ENCODE assay signal across 9 cellular contexts in the genomic region with DNA sequence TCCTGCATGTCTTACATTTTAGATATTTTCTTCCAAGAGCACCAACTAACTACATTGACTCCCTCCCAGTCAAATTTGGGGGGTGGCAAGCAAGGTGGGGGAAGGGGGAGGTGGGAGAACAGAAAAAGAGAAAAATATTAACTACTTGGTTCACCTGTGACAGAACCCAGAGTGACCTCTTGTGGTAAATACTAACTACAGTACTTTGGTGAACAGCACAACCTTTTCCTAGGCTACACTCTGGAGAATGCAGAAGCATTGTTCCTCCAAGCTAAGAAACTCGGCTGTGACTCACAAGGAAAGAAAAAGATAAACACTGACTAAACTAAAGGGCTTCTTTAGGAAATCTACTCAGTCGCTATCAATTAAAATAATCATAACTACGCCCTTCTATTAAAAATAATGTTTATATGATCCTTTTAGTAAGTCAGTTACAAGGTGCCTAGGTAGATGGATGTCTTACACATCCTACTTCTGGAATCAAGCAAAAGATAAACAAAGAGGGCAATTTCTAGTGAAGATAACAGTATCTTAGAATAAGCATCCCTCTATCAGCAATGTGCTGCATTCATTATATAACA. TPM values are rescaled to one million over a fixed set of nuclear protein-coding genes. Genes with fewer than 3 reads are reported as not detected.
A peak's percentile ranks its signal among the peaks of the same experiment; 100 is the strongest.
DNase-seq lines count a peak whose midpoint lies in the region; ATAC-seq, FAIRE-seq and TF ChIP-seq lines count a peak whose summit lies in the region.
"Had no signal": no experiment of that assay in that cellular context is flagged by ENCODE, and none has a peak within 500 bp of the region (broad histone marks: within the 10 kb centered on the region; RNA-seq: fewer than 3 reads in every experiment).

No MANE protein-coding gene starts in this region.

- no peak for TF ChIP-seq EP300 in ovary (IDR thresholded peaks at IDR 0.05)

- H3K36me3 ChIP-seq in astrocyte (ENCODE audit: insufficient read depth, low read length) (no peaks in the 10 kb centered on the region), mesendoderm (ENCODE audit: control insufficient read depth, insufficient read depth, low read length) (no peaks in the 10 kb centered on the region), ovary (no peaks in the 10 kb centered on the region)

- H3K18ac ChIP-seq in mesendoderm (ENCODE audit: low read length) = no peak overlapping the region

- no peak overlapping the region for H2AFZ ChIP-seq in astrocyte (ENCODE audit: low read depth, low read length)

- H3K36me3 Mint-ChIP-seq in astrocyte (ENCODE audit: low read depth, unreplicated experiment) = no peaks in the 10 kb centered on the region
- no peaks in the 10 kb centered on the region for H3K36me3 Mint-ChIP-seq in activated naive CD8-positive, alpha-beta T cell treated with anti-CD3 and anti-CD28 coated beads for 36 hours
- H3K36me3 Mint-ChIP-seq in activated T-helper 17 cell treated with anti-CD3 and anti-CD28 coated beads, Interleukin-2, amount 50 U/mL, for 72 hours (ENCODE audit: low read depth) = no peaks in the 10 kb centered on the region

- H2BK15ac ChIP-seq in mesendoderm (replicated peaks; ENCODE audit: low read depth) = no peak overlapping the region

- ATAC-seq in activated T-helper 17 cell treated with anti-CD3 and anti-CD28 coated beads, Interleukin-2, amount 50 U/mL, for 72 hours (replicated peaks) = no peak

- no peak overlapping the region for H4K5ac ChIP-seq in mesendoderm (ENCODE audit: low read length)

- H3K4me2 ChIP-seq in astrocyte (ENCODE audit: low read length) (no peak overlapping the region), mesendoderm (ENCODE audit: low read length) (no peak overlapping the region)

- H3K27ac ChIP-seq in astrocyte (ENCODE audit: low read depth, low read length) (no peak overlapping the region), mesendoderm (ENCODE audit: low read depth, low read length) (no peak overlapping the region), ovary (no peak overlapping the region)

- H3K79me2 ChIP-seq in astrocyte (ENCODE audit: insufficient read depth, low read length) (no peaks in the 10 kb centered on the region), mesendoderm (ENCODE audit: control insufficient read depth, insufficient read depth, low read length) (no peaks in the 10 kb centered on the region)

- H3K23ac ChIP-seq in mesendoderm (ENCODE audit: low read length) = no peak overlapping the region

- no peaks in the 10 kb centered on the region for H4K20me1 ChIP-seq in astrocyte (ENCODE audit: insufficient read depth, low read length)

- no peak for FAIRE-seq in astrocyte (lab: Jason Lieb, UNC)
- FAIRE-seq: H54 had no signal

- H3K27me3 ChIP-seq in astrocyte (ENCODE audit: insufficient read depth, low read length) (peaks cover 14% of the 10 kb centered on the region), mesendoderm (ENCODE audit: insufficient read depth, low read length, poor library complexity) (no peaks in the 10 kb centered on the region), ovary (no peaks in the 10 kb centered on the region)

- no peak for TF ChIP-seq POLR2A in ovary (IDR thresholded peaks at IDR 0.05)

- intact Hi-C loops in ovary (cut with DNase I) = no loop called here

- no peaks in the 10 kb centered on the region for H3K79me1 ChIP-seq in mesendoderm (ENCODE audit: low read length)

- no peak overlapping the region for H3K4me3 Mint-ChIP-seq in astrocyte (ENCODE audit: unreplicated experiment)
- no peak overlapping the region for H3K4me3 Mint-ChIP-seq in activated naive CD8-positive, alpha-beta T cell treated with anti-CD3 and anti-CD28 coated beads for 36 hours
- no peak overlapping the region for H3K4me3 Mint-ChIP-seq in activated T-helper 17 cell treated with anti-CD3 and anti-CD28 coated beads, Interleukin-2, amount 50 U/mL, for 72 hours

- H2BK5ac ChIP-seq in mesendoderm (ENCODE audit: low read length) = no peak overlapping the region

- H3K4me1 ChIP-seq in astrocyte (ENCODE audit: insufficient read depth, low read length) = peaks cover under 1% of the 10 kb centered on the region
- no peaks in the 10 kb centered on the region for H3K4me1 ChIP-seq in mesendoderm (ENCODE audit: control insufficient read depth, low read depth, low read length)
- no peaks in the 10 kb centered on the region for H3K4me1 ChIP-seq in ovary (ENCODE audit: insufficient read depth)

- no peak overlapping the region for H3K4me3 ChIP-seq in GM12864 (ENCODE audit: low read depth, low read length)
- H3K4me3 ChIP-seq in astrocyte (ENCODE audit: insufficient read depth, low read depth, low read length) = no peak overlapping the region
- no peak overlapping the region for H3K4me3 ChIP-seq in mesendoderm (ENCODE audit: low read length)
- no peak overlapping the region for H3K4me3 ChIP-seq in ovary

- DNase-seq in GM12864 (ENCODE audit: low read depth) (no peak), NCI-H1436 treated with DMSO at 0.1 percent for 48 hours (lab: John Stamatoyannopoulos, UW) (peak; percentile 33), astrocyte (ENCODE audit: low read depth) (peak; percentile 69), mesendoderm (peak; percentile 86), ovary (no peak)
- DNase-seq in activated naive CD8-positive, alpha-beta T cell treated with anti-CD3 and anti-CD28 coated beads for 36 hours = no peak
- DNase-seq in activated CD4-positive, alpha-beta T cell treated with anti-CD3 and anti-CD28 coated beads, Interleukin-2, amount 50 U/mL, for 4 hours = no peak

- no CpG with 5 or more reads among the region's 3 CpGs for WGBS in mesendoderm (ENCODE audit: extremely low coverage, insufficient coverage, low lambda C conversion rate)
- whole genome bisulfite sequencing in ovary, 3 donors = 21 to 24% (median 24%) methylated on average over 3 of the region's 3 CpGs

- H3K9me3 ChIP-seq in astrocyte (ENCODE audit: insufficient read depth, low read depth, low read length) = no peaks in the 10 kb centered on the region
- no peaks in the 10 kb centered on the region for H3K9me3 ChIP-seq in ovary

- H2BK120ac ChIP-seq in mesendoderm (ENCODE audit: low read depth, low read length) = no peak overlapping the region

- no peak overlapping the region for H4K8ac ChIP-seq in mesendoderm (ENCODE audit: low read depth, low read length)

- H3K4me1 Mint-ChIP-seq in astrocyte (ENCODE audit: low read depth, unreplicated experiment) = peaks cover 1% of the 10 kb centered on the region
- no peaks in the 10 kb centered on the region for H3K4me1 Mint-ChIP-seq in activated naive CD8-positive, alpha-beta T cell treated with anti-CD3 and anti-CD28 coated beads for 36 hours
- H3K4me1 Mint-ChIP-seq in activated T-helper 17 cell treated with anti-CD3 and anti-CD28 coated beads, Interleukin-2, amount 50 U/mL, for 72 hours = no peaks in the 10 kb centered on the region

- H3K56ac ChIP-seq in mesendoderm (ENCODE audit: low read length) = no peak overlapping the region

- H3K27ac Mint-ChIP-seq in astrocyte (ENCODE audit: unreplicated experiment) = no peak overlapping the region
- H3K27ac Mint-ChIP-seq in activated naive CD8-positive, alpha-beta T cell treated with anti-CD3 and anti-CD28 coated beads for 36 hours = no peak overlapping the region
- H3K27ac Mint-ChIP-seq in activated T-helper 17 cell treated with anti-CD3 and anti-CD28 coated beads, Interleukin-2, amount 50 U/mL, for 72 hours = no peak overlapping the region

- H3K9me3 Mint-ChIP-seq in astrocyte (ENCODE audit: unreplicated experiment) = no peaks in the 10 kb centered on the region
- H3K9me3 Mint-ChIP-seq in activated naive CD8-positive, alpha-beta T cell treated with anti-CD3 and anti-CD28 coated beads for 36 hours = no peaks in the 10 kb centered on the region
- no peaks in the 10 kb centered on the region for H3K9me3 Mint-ChIP-seq in activated T-helper 17 cell treated with anti-CD3 and anti-CD28 coated beads, Interleukin-2, amount 50 U/mL, for 72 hours

- no peak overlapping the region for H2AK5ac ChIP-seq in mesendoderm (ENCODE audit: low read length)

- no peak overlapping the region for H3K4ac ChIP-seq in mesendoderm (ENCODE audit: low read depth, low read length)

- H3K9ac ChIP-seq in astrocyte (ENCODE audit: low read length) (no peak overlapping the region), mesendoderm (ENCODE audit: low read length) (no peak overlapping the region)

- TF ChIP-seq CTCF in GM12864 (IDR thresholded peaks at IDR 0.05; ENCODE audit: low read depth, low read length, missing control alignments) (peak; percentile 30), astrocyte (IDR thresholded peaks at IDR 0.05; ENCODE audit: insufficient read depth, low read depth, low read length) (peak; percentile 13), ovary (IDR thresholded peaks at IDR 0.05) (no peak)

- peaks cover 10% of the 10 kb centered on the region for H3K27me3 Mint-ChIP-seq in astrocyte (ENCODE audit: low read depth, unreplicated experiment)
- H3K27me3 Mint-ChIP-seq in activated naive CD8-positive, alpha-beta T cell treated with anti-CD3 and anti-CD28 coated beads for 36 hours = peaks cover 24% of the 10 kb centered on the region
- H3K27me3 Mint-ChIP-seq in activated T-helper 17 cell treated with anti-CD3 and anti-CD28 coated beads, Interleukin-2, amount 50 U/mL, for 72 hours = peaks cover 10% of the 10 kb centered on the region

RNA-seq across cellular contexts. Expression of a gene that starts 5.4 kb away (rescaled TPM):
- 0.48 and 2.4 TPM in 2 replicates for total RNA-seq in astrocyte
- 0.39 TPM for polyA plus RNA-seq in mesendoderm (2013, experiment 1 of 2)
- 0.38 TPM for polyA plus RNA-seq in mesendoderm (2013, experiment 2 of 2)
- not detected for total RNA-seq in activated naive CD8-positive, alpha-beta T cell treated with anti-CD3 and anti-CD28 coated beads for 36 hours
- not detected for total RNA-seq in activated T-helper 17 cell treated with anti-CD3 and anti-CD28 coated beads, Interleukin-2, amount 50 U/mL, for 72 hours
- total RNA-seq in ovary = under 1 TPM in 2 of 7 donors, not detected in 5; 0.05 TPM
- polyA plus RNA-seq in ovary = not detected

Comparison
In these comparisons a context has a peak if more than half of its experiments do, and no peak if none do; other contexts are left out.
1. DNase-seq: peak in NCI-H1436 treated with DMSO at 0.1 percent for 48 hours (single experiment), astrocyte (single experiment) and mesendoderm (single experiment); none in GM12864 (single experiment), activated naive CD8-positive, alpha-beta T cell treated with anti-CD3 and anti-CD28 coated beads for 36 hours (single experiment), ovary (0 of 5) and activated CD4-positive, alpha-beta T cell treated with anti-CD3 and anti-CD28 coated beads, Interleukin-2, amount 50 U/mL, for 4 hours (0 of 2).
2. CTCF ChIP-seq: peak in GM12864 (single experiment) and astrocyte (single experiment); none in ovary (0 of 3).